Comparison of ENCODE assay signal across 1 cellular context in the genomic region with DNA sequence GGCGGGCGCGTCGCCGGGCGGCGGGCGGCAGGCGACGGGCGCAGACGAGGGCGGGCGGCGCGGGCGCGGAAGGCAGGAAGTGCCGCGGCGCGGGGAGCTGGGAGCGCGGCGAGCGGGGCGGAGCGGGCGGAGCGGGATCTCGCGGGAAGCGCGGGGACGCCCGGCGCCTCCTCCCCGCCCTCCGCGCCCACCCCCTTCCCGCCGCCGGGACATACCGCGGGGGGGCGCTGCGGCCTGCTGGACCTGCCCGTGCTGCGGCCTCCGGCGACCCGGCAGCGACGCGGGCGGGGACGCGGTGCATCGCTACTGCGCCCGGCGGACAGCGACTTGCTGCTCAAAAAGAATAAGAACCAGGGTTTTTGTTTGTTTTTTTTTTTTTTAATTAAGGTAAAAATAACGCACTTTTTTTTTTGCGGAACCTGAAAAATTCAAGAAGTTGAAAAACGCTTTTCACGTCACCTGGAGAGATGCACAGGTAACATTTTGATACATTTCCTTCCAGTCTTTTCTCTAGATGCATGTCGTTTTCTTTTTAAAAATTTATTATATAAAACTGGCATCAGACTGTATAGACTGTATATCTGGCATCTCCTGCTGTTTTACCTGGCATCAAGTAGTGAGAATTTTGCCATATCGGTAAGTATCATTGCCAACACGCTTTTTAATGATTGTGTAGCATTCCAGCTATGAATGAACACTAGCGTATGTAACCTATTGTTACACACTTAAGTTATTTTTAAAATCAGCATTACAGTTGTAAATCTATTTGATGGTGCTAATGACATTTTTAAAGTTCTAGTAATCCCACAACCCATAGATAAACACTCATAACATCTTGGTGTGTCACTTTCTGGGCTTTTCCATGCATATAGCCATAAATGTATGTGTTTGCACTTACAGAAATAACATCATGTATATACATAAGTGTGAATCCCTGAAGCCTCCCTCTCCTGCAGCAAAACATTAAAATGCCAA.
A peak's percentile ranks its signal among the peaks of the same experiment; 100 is the strongest.
TF ChIP-seq lines count a peak whose summit lies in the region.

A gene with protein sequence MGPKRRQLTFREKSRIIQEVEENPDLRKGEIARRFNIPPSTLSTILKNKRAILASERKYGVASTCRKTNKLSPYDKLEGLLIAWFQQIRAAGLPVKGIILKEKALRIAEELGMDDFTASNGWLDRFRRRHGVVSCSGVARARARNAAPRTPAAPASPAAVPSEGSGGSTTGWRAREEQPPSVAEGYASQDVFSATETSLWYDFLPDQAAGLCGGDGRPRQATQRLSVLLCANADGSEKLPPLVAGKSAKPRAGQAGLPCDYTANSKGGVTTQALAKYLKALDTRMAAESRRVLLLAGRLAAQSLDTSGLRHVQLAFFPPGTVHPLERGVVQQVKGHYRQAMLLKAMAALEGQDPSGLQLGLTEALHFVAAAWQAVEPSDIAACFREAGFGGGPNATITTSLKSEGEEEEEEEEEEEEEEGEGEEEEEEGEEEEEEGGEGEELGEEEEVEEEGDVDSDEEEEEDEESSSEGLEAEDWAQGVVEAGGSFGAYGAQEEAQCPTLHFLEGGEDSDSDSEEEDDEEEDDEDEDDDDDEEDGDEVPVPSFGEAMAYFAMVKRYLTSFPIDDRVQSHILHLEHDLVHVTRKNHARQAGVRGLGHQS (minus strand): TSS at position 76 of the 975 bp plus-strand sequence. CDS start 257 bp downstream, outside the sequence.

TF ChIP-seq in HepG2, 621 proteins besides CTCF, POLR2A, EP300 and RAD21 (continued from another document and continues in another):
- TF ChIP-seq CSRNP2 (CRISPR knock-in tag; conservative IDR thresholded peaks at IDR 0.05; ENCODE audit: low read depth) (0 out of 2 replicates have a peak, but pooled peaks have one; percentile 63), ZNF501 (CRISPR knock-in tag; IDR thresholded peaks at IDR 0.05) (no peak), JDP2 (CRISPR knock-in tag; IDR thresholded peaks at IDR 0.05; ENCODE audit: borderline replicate concordance) (no peak), ZFYVE20 (CRISPR knock-in tag; IDR thresholded peaks at IDR 0.05; ENCODE audit: borderline replicate concordance, low read depth) (no peak), ZNF530 (CRISPR knock-in tag; IDR thresholded peaks at IDR 0.05; ENCODE audit: low read depth) (no peak), FLYWCH1 (CRISPR knock-in tag; IDR thresholded peaks at IDR 0.05) (no peak), THAP9 (CRISPR knock-in tag; IDR thresholded peaks at IDR 0.05; ENCODE audit: borderline replicate concordance) (no peak), MNT (IDR thresholded peaks at IDR 0.05) (no peak), ZNF12 (CRISPR knock-in tag; IDR thresholded peaks at IDR 0.05) (no peak), ZNF333 (CRISPR knock-in tag; IDR thresholded peaks at IDR 0.05; ENCODE audit: borderline replicate concordance) (no peak), NR2C2 (CRISPR knock-in tag; IDR thresholded peaks at IDR 0.05; ENCODE audit: borderline replicate concordance) (0 out of 2 replicates have a peak, but pooled peaks have one; percentile 19), MTA1 (CRISPR knock-in tag; IDR thresholded peaks at IDR 0.05; ENCODE audit: borderline replicate concordance) (no peak), ZNF770 (CRISPR knock-in tag; IDR thresholded peaks at IDR 0.05) (peak; percentile 50), NFKBIZ (CRISPR knock-in tag; IDR thresholded peaks at IDR 0.05) (no peak), POLR2G (IDR thresholded peaks at IDR 0.05; ENCODE audit: low read depth, low read length) (peak; percentile 53), SP140L (CRISPR knock-in tag; IDR thresholded peaks at IDR 0.05; ENCODE audit: borderline replicate concordance) (no peak), XRCC5 (optimal IDR thresholded peaks at IDR 0.05; ENCODE audit: low read length) (peak; percentile 92), E2F5 (CRISPR knock-in tag; conservative IDR thresholded peaks at IDR 0.05) (peak; percentile 51), KMT2B (CRISPR knock-in tag; IDR thresholded peaks at IDR 0.05) (peak; percentile 34; the same call in 1 of the 2 replicates), ZNF253 (CRISPR knock-in tag; IDR thresholded peaks at IDR 0.05; ENCODE audit: borderline replicate concordance) (no peak), TEAD2 (CRISPR knock-in tag; IDR thresholded peaks at IDR 0.05) (no peak), AHR (CRISPR knock-in tag; IDR thresholded peaks at IDR 0.05) (peak; percentile 73; the same call in 1 of the 2 replicates), CREM (IDR thresholded peaks at IDR 0.05) (no peak), CREM (CRISPR knock-in tag; IDR thresholded peaks at IDR 0.05) (no peak), SOX5 (CRISPR knock-in tag; IDR thresholded peaks at IDR 0.05; ENCODE audit: borderline replicate concordance) (no peak), ZNF329 (CRISPR knock-in tag; IDR thresholded peaks at IDR 0.05; ENCODE audit: low read depth) (no peak), RFX1 (IDR thresholded peaks at IDR 0.05) (no peak), ATF2 (CRISPR knock-in tag; IDR thresholded peaks at IDR 0.05) (no peak), RBFOX2 (IDR thresholded peaks at IDR 0.05; ENCODE audit: low read depth, low read length) (peak; percentile 75), MTF2 (CRISPR knock-in tag; IDR thresholded peaks at IDR 0.05; ENCODE audit: borderline replicate concordance) (no peak), ZNF256 (CRISPR knock-in tag; conservative IDR thresholded peaks at IDR 0.05) (no peak), NFIC (IDR thresholded peaks at IDR 0.05; ENCODE audit: low read length) (no peak), ZNF703 (CRISPR knock-in tag; IDR thresholded peaks at IDR 0.05; ENCODE audit: borderline replicate concordance) (no peak), ZNF878 (CRISPR knock-in tag; IDR thresholded peaks at IDR 0.05) (no peak), ZNF251 (CRISPR knock-in tag; IDR thresholded peaks at IDR 0.05) (no peak), ZSCAN29 (CRISPR knock-in tag; conservative IDR thresholded peaks at IDR 0.05) (no peak), ZNF772 (CRISPR knock-in tag; IDR thresholded peaks at IDR 0.05) (no peak)
- TF ChIP-seq, protein P1, sequence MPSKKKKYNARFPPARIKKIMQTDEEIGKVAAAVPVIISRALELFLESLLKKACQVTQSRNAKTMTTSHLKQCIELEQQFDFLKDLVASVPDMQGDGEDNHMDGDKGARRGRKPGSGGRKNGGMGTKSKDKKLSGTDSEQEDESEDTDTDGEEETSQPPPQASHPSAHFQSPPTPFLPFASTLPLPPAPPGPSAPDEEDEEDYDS (CRISPR knock-in tag; IDR thresholded peaks at IDR 0.05), result 0 out of 2 replicates have a peak, but pooled peaks have one; percentile 5
- TF ChIP-seq, protein P2, sequence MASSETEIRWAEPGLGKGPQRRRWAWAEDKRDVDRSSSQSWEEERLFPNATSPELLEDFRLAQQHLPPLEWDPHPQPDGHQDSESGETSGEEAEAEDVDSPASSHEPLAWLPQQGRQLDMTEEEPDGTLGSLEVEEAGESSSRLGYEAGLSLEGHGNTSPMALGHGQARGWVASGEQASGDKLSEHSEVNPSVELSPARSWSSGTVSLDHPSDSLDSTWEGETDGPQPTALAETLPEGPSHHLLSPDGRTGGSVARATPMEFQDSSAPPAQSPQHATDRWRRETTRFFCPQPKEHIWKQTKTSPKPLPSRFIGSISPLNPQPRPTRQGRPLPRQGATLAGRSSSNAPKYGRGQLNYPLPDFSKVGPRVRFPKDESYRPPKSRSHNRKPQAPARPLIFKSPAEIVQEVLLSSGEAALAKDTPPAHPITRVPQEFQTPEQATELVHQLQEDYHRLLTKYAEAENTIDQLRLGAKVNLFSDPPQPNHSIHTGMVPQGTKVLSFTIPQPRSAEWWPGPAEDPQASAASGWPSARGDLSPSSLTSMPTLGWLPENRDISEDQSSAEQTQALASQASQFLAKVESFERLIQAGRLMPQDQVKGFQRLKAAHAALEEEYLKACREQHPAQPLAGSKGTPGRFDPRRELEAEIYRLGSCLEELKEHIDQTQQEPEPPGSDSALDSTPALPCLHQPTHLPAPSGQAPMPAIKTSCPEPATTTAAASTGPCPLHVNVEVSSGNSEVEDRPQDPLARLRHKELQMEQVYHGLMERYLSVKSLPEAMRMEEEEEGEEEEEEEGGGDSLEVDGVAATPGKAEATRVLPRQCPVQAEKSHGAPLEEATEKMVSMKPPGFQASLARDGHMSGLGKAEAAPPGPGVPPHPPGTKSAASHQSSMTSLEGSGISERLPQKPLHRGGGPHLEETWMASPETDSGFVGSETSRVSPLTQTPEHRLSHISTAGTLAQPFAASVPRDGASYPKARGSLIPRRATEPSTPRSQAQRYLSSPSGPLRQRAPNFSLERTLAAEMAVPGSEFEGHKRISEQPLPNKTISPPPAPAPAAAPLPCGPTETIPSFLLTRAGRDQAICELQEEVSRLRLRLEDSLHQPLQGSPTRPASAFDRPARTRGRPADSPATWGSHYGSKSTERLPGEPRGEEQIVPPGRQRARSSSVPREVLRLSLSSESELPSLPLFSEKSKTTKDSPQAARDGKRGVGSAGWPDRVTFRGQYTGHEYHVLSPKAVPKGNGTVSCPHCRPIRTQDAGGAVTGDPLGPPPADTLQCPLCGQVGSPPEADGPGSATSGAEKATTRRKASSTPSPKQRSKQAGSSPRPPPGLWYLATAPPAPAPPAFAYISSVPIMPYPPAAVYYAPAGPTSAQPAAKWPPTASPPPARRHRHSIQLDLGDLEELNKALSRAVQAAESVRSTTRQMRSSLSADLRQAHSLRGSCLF (CRISPR knock-in tag; IDR thresholded peaks at IDR 0.05; ENCODE audit: borderline replicate concordance), result 0 out of 2 replicates have a peak, but pooled peaks have one; percentile 12
